In the genomic region with DNA sequence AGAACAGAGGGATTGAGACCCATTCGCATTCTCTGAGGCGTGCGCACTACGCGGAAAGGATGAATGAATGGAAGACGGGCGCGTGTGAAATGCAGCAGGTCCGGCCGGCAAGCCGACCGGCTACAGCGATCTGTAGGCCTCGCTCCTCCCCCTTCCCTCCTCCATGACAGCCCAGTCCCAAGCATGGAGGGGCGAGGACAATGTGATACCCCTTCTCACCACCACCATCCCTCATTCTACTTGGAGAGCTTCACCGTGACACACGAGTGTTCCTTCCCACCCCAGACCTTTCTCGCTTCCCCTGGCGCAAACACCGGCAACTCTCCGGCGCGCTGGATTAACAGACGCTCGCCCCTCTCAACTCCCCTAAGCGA, we compare ENCODE assay signal across 8 cellular contexts. TPM values are rescaled to one million over a fixed set of nuclear protein-coding genes. Genes with fewer than 3 reads are reported as not detected.
DNase-seq lines count a peak whose midpoint lies in the region; ATAC-seq and TF ChIP-seq lines count a peak whose summit lies in the region.

No MANE protein-coding gene starts in this region.

- H3K36me3 ChIP-seq in Caco-2 (ENCODE audit: control insufficient read depth, insufficient read depth, low read length): no peaks in the 10 kb centered on the region
- peaks cover 6% of the 10 kb centered on the region for H3K36me3 ChIP-seq in Panc1 (ENCODE audit: control insufficient read depth, insufficient read depth, low read length)

- H3K4me3 Mint-ChIP-seq in Caco-2 (ENCODE audit: unreplicated experiment) (peak overlapping the region; percentile 81), natural killer cell (peak overlapping the region; percentile 99)
- peak overlapping the region; percentile 98 for H3K4me3 Mint-ChIP-seq in activated T-helper 1 cell treated with anti-CD3 and anti-CD28 coated beads, Interleukin-12 subunit alpha, Interleukin-12 subunit beta, Interleukin-2, Interleukin-4 antibody, amounts not matched to agents 30 ng/mL and 10 ng/mL and 1 ng/mL, durations not matched to agents 14 hours and 24 hours and 36 hours

- H3K9me3 Mint-ChIP-seq in Caco-2 (ENCODE audit: unreplicated experiment): no peaks in the 10 kb centered on the region
- H3K9me3 Mint-ChIP-seq in activated T-helper 1 cell treated with anti-CD3 and anti-CD28 coated beads, Interleukin-12 subunit alpha, Interleukin-12 subunit beta, Interleukin-2, Interleukin-4 antibody, amounts not matched to agents 30 ng/mL and 10 ng/mL and 1 ng/mL, durations not matched to agents 14 hours and 24 hours and 36 hours: no peaks in the 10 kb centered on the region
- H3K9me3 Mint-ChIP-seq in natural killer cell: no peaks in the 10 kb centered on the region

- CTCF ChIA-PET in Caco-2 (lab: Charles Lee): interaction anchor here (0.6 to 1.9 kb wide), 3 partner anchors 67 to 461 kb away, joined by 3 to 12 read pairs (median 6); a partner anchor contains a TSS
- CTCF ChIA-PET in Panc1 (lab: Charles Lee): no interaction called here

- peak; percentile 85 to 89 for DNase-seq in Caco-2
- peak; percentile 81 for DNase-seq in HT-29 (ENCODE audit: low spot score)
- no peak for DNase-seq in Panc1 (ENCODE audit: low read depth, low spot score)
- DNase-seq in activated T-helper 1 cell treated with anti-CD3 and anti-CD28 coated beads, Interleukin-12 subunit alpha, Interleukin-12 subunit beta, Interleukin-2, Interleukin-4 antibody, amounts not matched to agents 30 ng/mL and 10 ng/mL and 1 ng/mL, durations not matched to agents 14 hours and 24 hours and 36 hours (ENCODE audit: low spot score): peak; percentile 63
- peak; percentile 77 for DNase-seq in fibroblast of mammary gland (ENCODE audit: low read depth)
- DNase-seq in natural killer cell: peak; percentile 58
- peak; percentile 81 for DNase-seq in stimulated activated naive CD8-positive, alpha-beta T cell treated with anti-CD3 and anti-CD28 coated beads, Interleukin-15, Interleukin-2, amounts not matched to agents 100 U/mL and 50 U/mL, for 24 hours

- no peak for TF ChIP-seq CTCF in Caco-2 (IDR thresholded peaks at IDR 0.05; ENCODE audit: insufficient read depth in 1 of 2, low read depth in 1 of 2, low read length in 1 of 2, severe bottlenecking in 1 of 2, unreplicated experiment in 1 of 2)
- no peak for TF ChIP-seq CTCF in Panc1 (IDR thresholded peaks at IDR 0.05)
- TF ChIP-seq CTCF in fibroblast of mammary gland (conservative IDR thresholded peaks at IDR 0.05; ENCODE audit: control insufficient read depth, insufficient read depth, low read depth, low read length): no peak
- TF ChIP-seq CTCF in natural killer cell (IDR thresholded peaks at IDR 0.05): no peak

- POLR2A ChIA-PET in Caco-2 (lab: Charles Lee): interaction anchor here (0.9 to 1.0 kb wide), 2 partner anchors 12 to 667 kb away, joined by 3 to 5 read pairs; a partner anchor contains a TSS
- POLR2A ChIA-PET in Panc1 (lab: Charles Lee): interaction anchor here (0.6 to 0.7 kb wide), 2 partner anchors 15 to 16 kb away, joined by 3 to 4 read pairs; no protein-coding TSS in a partner anchor

- H3K27me3 ChIP-seq in Caco-2 (replicated peaks; ENCODE audit: control insufficient read depth, insufficient read depth, low read length) (no peaks in the 10 kb centered on the region), Panc1 (ENCODE audit: control insufficient read depth, insufficient read depth, low read length) (no peaks in the 10 kb centered on the region)

- intact Hi-C loops in Caco-2 (cut with micrococcal nuclease; ENCODE audit: unreplicated experiment) (loop anchor here (1.0 to 5.0 kb wide), 5 partner anchors 67 to 461 kb away; a partner anchor contains a TSS), Panc1 (cut with micrococcal nuclease; ENCODE audit: unreplicated experiment) (loop anchor here (5.0 to 10.0 kb wide), 2 partner anchors 127 to 266 kb away; no protein-coding TSS in a partner anchor), natural killer cell (cut with micrococcal nuclease) (loop anchor here (5.0 to 10.0 kb wide), 5 partner anchors 129 to 967 kb away; a partner anchor contains a TSS)
- intact Hi-C loops in activated T-helper 1 cell treated with anti-CD3 and anti-CD28 coated beads, Interleukin-12 subunit alpha, Interleukin-12 subunit beta, Interleukin-2, Interleukin-4 antibody, amounts not matched to agents 30 ng/mL and 10 ng/mL and 1 ng/mL, durations not matched to agents 14 hours and 24 hours and 36 hours (cut with micrococcal nuclease): loop anchor here (1.0 to 5.0 kb wide), 7 partner anchors 51 to 1023 kb away; a partner anchor contains a TSS

- peak overlapping the region; percentile 82 for H3K27ac ChIP-seq in Panc1 (ENCODE audit: low read length)

- H3K36me3 Mint-ChIP-seq in Caco-2 (ENCODE audit: insufficient read depth, unreplicated experiment) (peaks cover 53% of the 10 kb centered on the region), natural killer cell (no peaks in the 10 kb centered on the region)
- peaks cover 14% of the 10 kb centered on the region for H3K36me3 Mint-ChIP-seq in activated T-helper 1 cell treated with anti-CD3 and anti-CD28 coated beads, Interleukin-12 subunit alpha, Interleukin-12 subunit beta, Interleukin-2, Interleukin-4 antibody, amounts not matched to agents 30 ng/mL and 10 ng/mL and 1 ng/mL, durations not matched to agents 14 hours and 24 hours and 36 hours (ENCODE audit: low read depth)

- H3K9me3 ChIP-seq in Caco-2 (peaks cover 5% of the 10 kb centered on the region; the same call in 1 of the 2 replicates), Panc1 (ENCODE audit: control insufficient read depth, insufficient read depth, low read depth, low read length) (no peaks in the 10 kb centered on the region)

- H3K27me3 Mint-ChIP-seq in Caco-2 (ENCODE audit: insufficient read depth, unreplicated experiment) (no peaks in the 10 kb centered on the region), natural killer cell (ENCODE audit: low read depth in 2 of 2) (no peaks in the 10 kb centered on the region)
- H3K27me3 Mint-ChIP-seq in activated T-helper 1 cell treated with anti-CD3 and anti-CD28 coated beads, Interleukin-12 subunit alpha, Interleukin-12 subunit beta, Interleukin-2, Interleukin-4 antibody, amounts not matched to agents 30 ng/mL and 10 ng/mL and 1 ng/mL, durations not matched to agents 14 hours and 24 hours and 36 hours (ENCODE audit: insufficient read depth): no peaks in the 10 kb centered on the region

- peak overlapping the region; percentile 95 for H3K4me3 ChIP-seq in Caco-2 (ENCODE audit: low read depth, low read length)
- H3K4me3 ChIP-seq in Panc1 (ENCODE audit: low read depth in 2 of 2, low read length in 2 of 2): peak overlapping the region; percentile 67 to 75
- H3K4me3 ChIP-seq in fibroblast of mammary gland (ENCODE audit: control insufficient read depth, low read depth, low read length): peak overlapping the region; percentile 91

- BruUV-seq in Caco-2 (replicated peaks; lab: Mats Ljungman, UMichigan) (no TSS peak), Panc1 (replicated peaks; lab: Mats Ljungman, UMichigan) (no TSS peak)

- peaks cover 7% of the 10 kb centered on the region for H3K4me1 Mint-ChIP-seq in Caco-2 (ENCODE audit: low read depth, unreplicated experiment)
- H3K4me1 Mint-ChIP-seq in activated T-helper 1 cell treated with anti-CD3 and anti-CD28 coated beads, Interleukin-12 subunit alpha, Interleukin-12 subunit beta, Interleukin-2, Interleukin-4 antibody, amounts not matched to agents 30 ng/mL and 10 ng/mL and 1 ng/mL, durations not matched to agents 14 hours and 24 hours and 36 hours (ENCODE audit: low read depth): peaks cover 46% of the 10 kb centered on the region
- peaks cover 26 to 33% of the 10 kb centered on the region in 2 donors for H3K4me1 Mint-ChIP-seq in natural killer cell

- H3K4me1 ChIP-seq in Caco-2 (peaks cover 6% of the 10 kb centered on the region), Panc1 (ENCODE audit: control insufficient read depth, insufficient read depth, low read length) (peaks cover 10% of the 10 kb centered on the region)

- peak; percentile 39 for ATAC-seq in GM19463 (IDR thresholded peaks at IDR 0.05; ENCODE audit: unreplicated experiment)
- ATAC-seq in Panc1: peak; percentile 80
- peak; percentile 37 to 52 (median 44) for ATAC-seq in natural killer cell
- peak; percentile 60 for ATAC-seq in stimulated activated naive CD8-positive, alpha-beta T cell treated with anti-CD3 and anti-CD28 coated beads, Interleukin-15, Interleukin-2, amounts not matched to agents 100 U/mL and 50 U/mL, for 24 hours

- H3K27ac Mint-ChIP-seq in Caco-2 (ENCODE audit: unreplicated experiment) (peak overlapping the region; percentile 85), natural killer cell (peak overlapping the region; percentile 93 to 98)
- H3K27ac Mint-ChIP-seq in activated T-helper 1 cell treated with anti-CD3 and anti-CD28 coated beads, Interleukin-12 subunit alpha, Interleukin-12 subunit beta, Interleukin-2, Interleukin-4 antibody, amounts not matched to agents 30 ng/mL and 10 ng/mL and 1 ng/mL, durations not matched to agents 14 hours and 24 hours and 36 hours: peak overlapping the region; percentile 100

- in situ Hi-C loops in Panc1 (cut with HindIII; ENCODE audit: low pct_unique_long_range_greater_than_20kb, low sequenced_read_pairs): no loop called here

RNA-seq across cellular contexts. Expression of a gene that starts 0.8 kb away (rescaled TPM):
- 140 and 151 TPM in 2 replicates for total RNA-seq in Caco-2 (2022)
- 110 and 124 TPM in 2 replicates for total RNA-seq in HT-29 (2014; rRNA removed; shearing (Covaris generic))
- total RNA-seq in Panc1 (2021; ENCODE audit: unreplicated experiment): 89.7 TPM
- polyA plus RNA-seq in Panc1 (2012; ENCODE audit: insufficient read length): 35.9 TPM
- 137 and 147 TPM in 2 replicates for total RNA-seq in activated T-helper 1 cell treated with anti-CD3 and anti-CD28 coated beads, Interleukin-12 subunit alpha, Interleukin-12 subunit beta, Interleukin-2, Interleukin-4 antibody, amounts not matched to agents 30 ng/mL and 10 ng/mL and 1 ng/mL, durations not matched to agents 14 hours and 24 hours and 36 hours
- 10 to 100 TPM; 67.4 to 92.4 (median 75.5) TPM for total RNA-seq in natural killer cell
